ENCODE assay signal across 8 cellular contexts in genomic region chr7:4683884-4684565, GRCh38. TPM values are rescaled to one million over a fixed set of nuclear protein-coding genes. Genes with fewer than 3 reads are reported as not detected.
DNase-seq lines count a peak whose midpoint lies in the region; ATAC-seq and TF ChIP-seq lines count a peak whose summit lies in the region.

No MANE protein-coding gene starts in this region.

- H3K9me3 ChIP-seq in HAP-1 (no peaks in the 10 kb centered on the region), RWPE2 (ENCODE audit: severe bottlenecking) (no peaks in the 10 kb centered on the region)

- peak; percentile 53 for DNase-seq in D341Med (ENCODE audit: low spot score)
- DNase-seq in HAP-1 (ENCODE audit: low spot score in 2 of 2), result peak in 1 of 2 experiments; percentile 38
- peak; percentile 81 for DNase-seq in RWPE2 (ENCODE audit: low spot score)
- peak; percentile 12 for DNase-seq in amniotic stem cell (lab: John Stamatoyannopoulos, UW)
- peak; percentile 78 for DNase-seq in left ventricle myocardium superior
- peak; percentile 70 for DNase-seq in sciatic nerve (ENCODE audit: low spot score)
- no peak for DNase-seq in NCI-H1436 treated with DMSO at 0.1 percent for 48 hours (lab: John Stamatoyannopoulos, UW)

- H3K27me3 ChIP-seq in HAP-1 (ENCODE audit: low read depth) (no peaks in the 10 kb centered on the region), RWPE2 (ENCODE audit: insufficient read depth, poor library complexity, severe bottlenecking) (no peaks in the 10 kb centered on the region)

- ATAC-seq in RWPE2 (ENCODE audit: low read depth) (peak; percentile 79), left ventricle myocardium superior (peak; percentile 75), sciatic nerve (peak; percentile 83), HG02840 (IDR thresholded peaks at IDR 0.05; ENCODE audit: low FRiP score, unreplicated experiment) (no peak)

- in situ Hi-C loops in HAP-1 (cut with MboI; ENCODE audit: low sequenced_read_pairs), result loop anchor here (5.0 kb wide), 1 partner anchor 68 kb away; no protein-coding TSS in a partner anchor

- peak; percentile 22 for TF ChIP-seq CTCF in RWPE2 (IDR thresholded peaks at IDR 0.05; ENCODE audit: poor library complexity, severe bottlenecking)

- peaks cover 6% of the 10 kb centered on the region; the same call in 1 of the 2 replicates for H3K36me3 ChIP-seq in HAP-1 (replicated peaks)
- H3K36me3 ChIP-seq in RWPE2 (ENCODE audit: low read depth), result peaks cover 30% of the 10 kb centered on the region

- H3K4me3 ChIP-seq in HAP-1 (peak overlapping the region; percentile 68), RWPE2 (ENCODE audit: severe bottlenecking) (peak overlapping the region; percentile 97)

- H3K27ac ChIP-seq in RWPE2 (ENCODE audit: poor library complexity, severe bottlenecking), result peak overlapping the region; percentile 99

- intact Hi-C loops in left ventricle myocardium superior (cut with micrococcal nuclease), result loop anchor here (5.0 kb wide), 2 partner anchors 42 to 68 kb away; no protein-coding TSS in a partner anchor
- intact Hi-C loops in sciatic nerve (cut with DNase I), result loop anchor here (5.0 to 10.0 kb wide), 2 partner anchors 42 to 71 kb away; no protein-coding TSS in a partner anchor

- H3K4me1 ChIP-seq in HAP-1 (peaks cover 6% of the 10 kb centered on the region), RWPE2 (ENCODE audit: insufficient read depth, poor library complexity, severe bottlenecking) (peaks cover 9% of the 10 kb centered on the region)

RNA-seq across cellular contexts. Expression of gene FOXK1, which starts 1.9 kb away (rescaled TPM):
- total RNA-seq in left ventricle myocardium superior (17.7 TPM), sciatic nerve (37.7 TPM)
